16 cellular contexts compared by ENCODE assay signal in the genomic region with DNA sequence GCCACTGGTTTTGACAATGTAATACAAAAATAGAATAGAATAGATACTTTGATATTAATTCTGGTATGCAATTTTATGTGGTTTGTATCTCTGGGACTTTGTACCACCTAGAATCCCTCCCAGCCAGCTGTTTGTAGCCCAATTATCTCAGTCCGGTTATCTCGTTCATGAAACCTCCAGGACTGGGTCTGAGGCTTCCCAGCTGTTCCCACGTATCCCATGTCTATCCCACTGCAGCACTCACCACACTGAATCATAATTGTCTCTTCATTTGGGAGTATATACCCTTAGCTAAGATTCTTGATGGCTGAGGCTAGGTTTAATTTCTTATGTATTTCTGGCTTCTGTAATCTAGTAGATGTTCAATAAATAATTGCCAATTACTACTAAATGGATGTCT.
DNase-seq lines count a peak whose midpoint lies in the region; ATAC-seq and TF ChIP-seq lines count a peak whose summit lies in the region.
"Had no signal": no experiment of that assay in that cellular context is flagged by ENCODE, and none has a peak within 500 bp of the region (broad histone marks: within the 10 kb centered on the region; RNA-seq: fewer than 3 reads in every experiment).

No MANE protein-coding gene starts in this region.

- ATAC-seq in gastrocnemius medialis: peak; percentile 25 to 45
- no peak for ATAC-seq in HG03045 (IDR thresholded peaks at IDR 0.05; ENCODE audit: unreplicated experiment)
- no peak for ATAC-seq in SK-N-SH treated with all-trans-retinoic acid at 6 μM for 48 hours
- ATAC-seq: GM23338, HCT116 had no signal

- no peak for TF ChIP-seq CTCF in fibroblast of villous mesenchyme (IDR thresholded peaks at IDR 0.05; ENCODE audit: insufficient read depth, low read depth, low read length)
- no peak for TF ChIP-seq CTCF in gastrocnemius medialis (IDR thresholded peaks at IDR 0.05 in 4 of 5, conservative IDR thresholded peaks at IDR 0.05 in 1 of 5)

- H3K4me1 ChIP-seq in gastrocnemius medialis: peaks cover 21 to 37% of the 10 kb centered on the region in 2 donors

- DNase-seq in LHCN-M2 (ENCODE audit: low read depth) (peak; percentile 78), fibroblast of villous mesenchyme (ENCODE audit: low read depth) (peak; percentile 72), gastrocnemius medialis (no peak), cerebellar cortex (ENCODE audit: low spot score) (no peak)
- DNase-seq: C1 segment of cervical spinal cord; Calu3; CD4-positive, alpha-beta memory T cell; COR-L47; DMS53; DMS79 treated with DMSO at 0.1 percent for 48 hours; GF-D8; H9 had no signal

- no peaks in the 10 kb centered on the region for H3K27me3 ChIP-seq in gastrocnemius medialis

- peak overlapping the region; percentile 55 to 70 (median 62) for H3K27ac ChIP-seq in gastrocnemius medialis

- H3K4me3 ChIP-seq in fibroblast of villous mesenchyme (ENCODE audit: low read depth, low read length): no peak overlapping the region
- H3K4me3 ChIP-seq in gastrocnemius medialis: no peak overlapping the region
- H3K4me3 ChIP-seq: GM23338 had no signal

- in situ Hi-C loops in gastrocnemius medialis (cut with MboI; ENCODE audit: low sequenced_read_pairs in 4 of 4): no loop called here

- H3K36me3 ChIP-seq in gastrocnemius medialis: no peaks in the 10 kb centered on the region

- intact Hi-C loops in gastrocnemius medialis (cut with DNase I; ENCODE audit: low total_unique reads): no loop called here

- no peaks in the 10 kb centered on the region for H3K9me3 ChIP-seq in gastrocnemius medialis

- TF ChIP-seq POLR2A in gastrocnemius medialis (IDR thresholded peaks at IDR 0.05): no peak

TF ChIP-seq in SK-N-SH treated with all-trans-retinoic acid at 6 μM for 48 hours, 23 proteins besides CTCF, POLR2A, EP300 and RAD21:
- TF ChIP-seq, protein P1, sequence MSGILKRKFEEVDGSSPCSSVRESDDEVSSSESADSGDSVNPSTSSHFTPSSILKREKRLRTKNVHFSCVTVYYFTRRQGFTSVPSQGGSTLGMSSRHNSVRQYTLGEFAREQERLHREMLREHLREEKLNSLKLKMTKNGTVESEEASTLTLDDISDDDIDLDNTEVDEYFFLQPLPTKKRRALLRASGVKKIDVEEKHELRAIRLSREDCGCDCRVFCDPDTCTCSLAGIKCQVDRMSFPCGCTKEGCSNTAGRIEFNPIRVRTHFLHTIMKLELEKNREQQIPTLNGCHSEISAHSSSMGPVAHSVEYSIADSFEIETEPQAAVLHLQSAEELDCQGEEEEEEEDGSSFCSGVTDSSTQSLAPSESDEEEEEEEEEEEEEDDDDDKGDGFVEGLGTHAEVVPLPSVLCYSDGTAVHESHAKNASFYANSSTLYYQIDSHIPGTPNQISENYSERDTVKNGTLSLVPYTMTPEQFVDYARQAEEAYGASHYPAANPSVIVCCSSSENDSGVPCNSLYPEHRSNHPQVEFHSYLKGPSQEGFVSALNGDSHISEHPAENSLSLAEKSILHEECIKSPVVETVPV (CRISPR knock-in tag; IDR thresholded peaks at IDR 0.05): no peak
- TF ChIP-seq PPARA (CRISPR knock-in tag; IDR thresholded peaks at IDR 0.05; ENCODE audit: borderline replicate concordance) (no peak), GLIS3 (CRISPR knock-in tag; IDR thresholded peaks at IDR 0.05) (no peak), ESRRG (CRISPR knock-in tag; IDR thresholded peaks at IDR 0.05) (no peak), OSR1 (CRISPR knock-in tag; IDR thresholded peaks at IDR 0.05) (no peak)
- TF ChIP-seq, protein P2, sequence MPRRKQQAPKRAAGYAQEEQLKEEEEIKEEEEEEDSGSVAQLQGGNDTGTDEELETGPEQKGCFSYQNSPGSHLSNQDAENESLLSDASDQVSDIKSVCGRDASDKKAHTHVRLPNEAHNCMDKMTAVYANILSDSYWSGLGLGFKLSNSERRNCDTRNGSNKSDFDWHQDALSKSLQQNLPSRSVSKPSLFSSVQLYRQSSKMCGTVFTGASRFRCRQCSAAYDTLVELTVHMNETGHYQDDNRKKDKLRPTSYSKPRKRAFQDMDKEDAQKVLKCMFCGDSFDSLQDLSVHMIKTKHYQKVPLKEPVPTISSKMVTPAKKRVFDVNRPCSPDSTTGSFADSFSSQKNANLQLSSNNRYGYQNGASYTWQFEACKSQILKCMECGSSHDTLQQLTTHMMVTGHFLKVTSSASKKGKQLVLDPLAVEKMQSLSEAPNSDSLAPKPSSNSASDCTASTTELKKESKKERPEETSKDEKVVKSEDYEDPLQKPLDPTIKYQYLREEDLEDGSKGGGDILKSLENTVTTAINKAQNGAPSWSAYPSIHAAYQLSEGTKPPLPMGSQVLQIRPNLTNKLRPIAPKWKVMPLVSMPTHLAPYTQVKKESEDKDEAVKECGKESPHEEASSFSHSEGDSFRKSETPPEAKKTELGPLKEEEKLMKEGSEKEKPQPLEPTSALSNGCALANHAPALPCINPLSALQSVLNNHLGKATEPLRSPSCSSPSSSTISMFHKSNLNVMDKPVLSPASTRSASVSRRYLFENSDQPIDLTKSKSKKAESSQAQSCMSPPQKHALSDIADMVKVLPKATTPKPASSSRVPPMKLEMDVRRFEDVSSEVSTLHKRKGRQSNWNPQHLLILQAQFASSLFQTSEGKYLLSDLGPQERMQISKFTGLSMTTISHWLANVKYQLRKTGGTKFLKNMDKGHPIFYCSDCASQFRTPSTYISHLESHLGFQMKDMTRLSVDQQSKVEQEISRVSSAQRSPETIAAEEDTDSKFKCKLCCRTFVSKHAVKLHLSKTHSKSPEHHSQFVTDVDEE (CRISPR knock-in tag; IDR thresholded peaks at IDR 0.05): no peak
TF ChIP-seq in SK-N-SH treated with all-trans-retinoic acid at 6 μM for 48 hours: peak in this region for 0.

Comparison
In these comparisons a context has a peak if more than half of its experiments do, and no peak if none do; other contexts are left out.
1. DNase-seq: peak in LHCN-M2 (single experiment) and fibroblast of villous mesenchyme (single experiment); none in gastrocnemius medialis (0 of 2) and cerebellar cortex (single experiment).
2. ATAC-seq: peak in gastrocnemius medialis (2 of 2); none in HG03045 (single experiment) and SK-N-SH treated with all-trans-retinoic acid at 6 μM for 48 hours (single experiment).